ENCODE assay signal across 15 cellular contexts in genomic region chr13:76852991-76853390, GRCh38. TPM values are rescaled to one million over a fixed set of nuclear protein-coding genes. Genes with fewer than 3 reads are reported as not detected.
DNase-seq lines count a peak whose midpoint lies in the region; ATAC-seq, FAIRE-seq and TF ChIP-seq lines count a peak whose summit lies in the region.
"Had no signal": no experiment of that assay in that cellular context is flagged by ENCODE, and none has a peak within 500 bp of the region (broad histone marks: within the 10 kb centered on the region; RNA-seq: fewer than 3 reads in every experiment).

No MANE protein-coding gene starts in this region.

- H3K9me3 ChIP-seq in MG63: peaks cover 4% of the 10 kb centered on the region
- H3K9me3 ChIP-seq: A549, Caco-2 had no signal

- H3K36me3 ChIP-seq in ACC112 (ENCODE audit: insufficient read depth, low read length) (no peaks in the 10 kb centered on the region), MG63 (no peaks in the 10 kb centered on the region), kidney epithelial cell (ENCODE audit: control insufficient read depth, insufficient read depth, low read length) (no peaks in the 10 kb centered on the region)

- H3K27me3 Mint-ChIP-seq in natural killer cell (ENCODE audit: low read depth in 2 of 2): peaks cover 0 to 2% of the 10 kb centered on the region in 2 donors

- no peak overlapping the region for H3K27ac Mint-ChIP-seq in natural killer cell
- H3K27ac Mint-ChIP-seq: activated CD8-positive, alpha-beta memory T cell treated with anti-CD3 and anti-CD28 coated beads, Interleukin-2, amount 10 ng/mL, durations not matched to agents 7 days and 5 days; WTC11 had no signal

- no peaks in the 10 kb centered on the region for H3K4me1 Mint-ChIP-seq in natural killer cell
- H3K4me1 Mint-ChIP-seq: WTC11 had no signal

- no peak overlapping the region for H3K4me3 Mint-ChIP-seq in natural killer cell
- H3K4me3 Mint-ChIP-seq: activated CD8-positive, alpha-beta memory T cell treated with anti-CD3 and anti-CD28 coated beads, Interleukin-2, amount 10 ng/mL, durations not matched to agents 7 days and 5 days; WTC11 had no signal

- no peak for TF ChIP-seq CTCF in cardiac fibroblast (IDR thresholded peaks at IDR 0.05; ENCODE audit: low read depth, low read length)
- no peak for TF ChIP-seq CTCF in kidney epithelial cell (IDR thresholded peaks at IDR 0.05; ENCODE audit: insufficient read depth, low read length, poor library complexity, severe bottlenecking)
- no peak for TF ChIP-seq CTCF in natural killer cell (IDR thresholded peaks at IDR 0.05)

- no peaks in the 10 kb centered on the region for H3K36me3 Mint-ChIP-seq in natural killer cell
- H3K36me3 Mint-ChIP-seq: activated CD8-positive, alpha-beta memory T cell treated with anti-CD3 and anti-CD28 coated beads, Interleukin-2, amount 10 ng/mL, durations not matched to agents 7 days and 5 days; WTC11 had no signal

- DNase-seq in MG63 (peak; percentile 39), cardiac fibroblast (ENCODE audit: low read depth in 2 of 2) (peak; percentile 76 to 85), kidney epithelial cell (ENCODE audit: low read depth) (peak; percentile 51), natural killer cell (no peak), GM12892 (ENCODE audit: insufficient read length) (no peak)
- DNase-seq in activated CD4-positive, CD25-positive, alpha-beta regulatory T cell treated with anti-CD3 and anti-CD28 coated beads, Interleukin-2, amount 50 U/mL, for 72 hours: no peak
- DNase-seq: activated CD8-positive, alpha-beta memory T cell treated with anti-CD3 and anti-CD28 coated beads, Interleukin-2, amount 10 ng/mL, durations not matched to agents 7 days and 5 days; Caco-2; OCI-M1; small intestine had no signal

- no peak for FAIRE-seq in GM12892 (lab: Jason Lieb, UNC)
- FAIRE-seq: A549, small intestine had no signal

- no peaks in the 10 kb centered on the region for H3K9me3 Mint-ChIP-seq in natural killer cell

- peaks cover 46% of the 10 kb centered on the region for H3K4me1 ChIP-seq in ACC112 (ENCODE audit: control insufficient read depth, insufficient read depth, low read length, unreplicated experiment)
- H3K4me1 ChIP-seq: A549, Caco-2 had no signal

- peak overlapping the region; percentile 87 for H3K27ac ChIP-seq in ACC112 (ENCODE audit: low read depth, low read length)
- H3K27ac ChIP-seq: A549 had no signal

- no peaks in the 10 kb centered on the region for H3K79me2 ChIP-seq in ACC112 (ENCODE audit: control insufficient read depth, insufficient read depth, low read length, unreplicated experiment)

- ATAC-seq in GM21528 (IDR thresholded peaks at IDR 0.05; ENCODE audit: low FRiP score, unreplicated experiment) (no peak), natural killer cell (no peak)
- ATAC-seq: A549; activated CD8-positive, alpha-beta memory T cell treated with anti-CD3 and anti-CD28 coated beads, Interleukin-2, amount 10 ng/mL, durations not matched to agents 7 days and 5 days; WTC11 had no signal

- H3K4me3 ChIP-seq in ACC112 (ENCODE audit: low read depth, low read length) (no peak overlapping the region; the same call in 1 of the 2 replicates), MG63 (no peak overlapping the region), cardiac fibroblast (replicated peaks in 1 of 2; ENCODE audit: low read depth in 2 of 2, low read length in 2 of 2) (no peak overlapping the region), kidney epithelial cell (ENCODE audit: low read depth, low read length) (no peak overlapping the region)
- H3K4me3 ChIP-seq: A549, lung had no signal

- no peak overlapping the region for H2AFZ ChIP-seq in ACC112 (ENCODE audit: low read length, unreplicated experiment)

- intact Hi-C loops in natural killer cell (cut with micrococcal nuclease): no loop called here

- no peak for TF ChIP-seq POLR2A in GM12892 (IDR thresholded peaks at IDR 0.05; ENCODE audit: low read depth, low read length)

- no peaks in the 10 kb centered on the region for H3K27me3 ChIP-seq in ACC112 (ENCODE audit: insufficient read depth, low read length)
- H3K27me3 ChIP-seq in MG63: no peaks in the 10 kb centered on the region
- no peaks in the 10 kb centered on the region for H3K27me3 ChIP-seq in kidney epithelial cell (ENCODE audit: control insufficient read depth, insufficient read depth, low read length)

RNA-seq across cellular contexts. Expression of gene KCTD12, which starts 33.2 kb away (rescaled TPM):
- 14.9 and 19.3 TPM in 2 replicates for total RNA-seq in MG63 (2014; rRNA removed; shearing (Covaris generic); ENCODE audit: low replicate concordance)
- total RNA-seq in kidney epithelial cell (5.0 and 5.4 TPM in 2 replicates), natural killer cell (1 to 10 TPM; 2.4 to 6.0 (median 4.8) TPM)
- 7.1 TPM for polyA plus RNA-seq in GM12892 (2012; ENCODE audit: missing spikeins)

Comparison
In these comparisons a context has a peak if more than half of its experiments do, and no peak if none do; other contexts are left out.
1. DNase-seq: peak in MG63 (single experiment), cardiac fibroblast (2 of 2) and kidney epithelial cell (single experiment); none in activated CD4-positive, CD25-positive, alpha-beta regulatory T cell treated with anti-CD3 and anti-CD28 coated beads, Interleukin-2, amount 50 U/mL, for 72 hours (single experiment), natural killer cell (single experiment) and GM12892 (single experiment).